In the genomic region with DNA sequence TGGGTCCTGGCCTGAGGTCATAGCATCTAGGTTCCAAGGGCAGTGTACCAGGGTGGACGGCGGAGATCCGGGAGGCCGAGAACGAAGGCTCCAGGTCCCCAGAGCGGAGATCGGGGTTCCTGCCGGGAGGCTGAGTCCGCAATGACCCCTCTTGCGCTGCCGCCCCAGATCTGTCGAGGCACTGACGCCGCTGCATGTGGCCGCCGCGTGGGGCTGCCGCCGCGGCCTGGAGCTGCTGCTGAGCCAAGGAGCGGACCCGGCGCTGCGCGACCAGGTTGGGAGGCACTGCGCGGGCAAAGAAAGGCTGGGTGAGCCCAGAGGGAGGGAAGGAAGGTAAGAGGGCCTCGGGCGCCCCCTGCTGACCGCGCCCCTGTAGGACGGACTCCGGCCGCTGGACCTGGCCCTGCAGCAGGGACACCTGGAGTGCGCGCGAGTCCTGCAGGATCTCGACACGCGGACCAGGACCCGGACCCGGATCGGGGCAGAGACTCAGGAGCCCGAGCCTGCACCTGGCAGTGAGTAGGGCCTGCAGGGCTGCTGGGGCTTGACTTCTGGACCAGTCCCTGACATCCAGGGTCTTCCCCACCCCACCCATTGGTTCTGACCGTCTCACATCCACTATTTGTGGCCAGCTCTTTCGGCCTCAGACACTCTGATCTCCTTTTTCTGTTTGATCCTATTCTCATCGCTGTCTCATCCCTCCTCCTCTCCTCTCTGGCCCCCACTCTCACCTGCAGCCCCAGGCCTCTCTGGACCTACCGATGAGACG, we compare ENCODE assay signal across 8 cellular contexts. TPM values are rescaled to one million over a fixed set of nuclear protein-coding genes. Genes with fewer than 3 reads are reported as not detected.
DNase-seq lines count a peak whose midpoint lies in the region; ATAC-seq, FAIRE-seq and TF ChIP-seq lines count a peak whose summit lies in the region.

No MANE protein-coding gene starts in this region.

- ATAC-seq in HG02678 (IDR thresholded peaks at IDR 0.05; ENCODE audit: unreplicated experiment), result peak; percentile 75
- ATAC-seq in HG03045 (IDR thresholded peaks at IDR 0.05; ENCODE audit: unreplicated experiment), result no peak

- H2AFZ ChIP-seq in mammary epithelial cell (ENCODE audit: low read depth, low read length), result peak overlapping the region; percentile 78

- TF ChIP-seq CTCF in VCaP (conservative IDR thresholded peaks at IDR 0.05) (peak; percentile 96), mammary epithelial cell (conservative IDR thresholded peaks at IDR 0.05 in 1 of 2, IDR thresholded peaks at IDR 0.05 in 1 of 2; ENCODE audit: extremely low read depth in 1 of 2, insufficient read depth in 1 of 2, low read depth in 1 of 2, low read length in 2 of 2) (peak; percentile 68 to 90), kidney (IDR thresholded peaks at IDR 0.05; ENCODE audit: borderline replicate concordance, extremely low read depth, insufficient read depth) (peak; percentile 88)

- no peaks in the 10 kb centered on the region for H3K79me2 ChIP-seq in mammary epithelial cell (ENCODE audit: insufficient read depth, low read length)

- FAIRE-seq in kidney (lab: Jason Lieb, UNC), result no peak

- CTCF ChIA-PET in mammary epithelial cell (lab: Charles Lee; ENCODE audit: low non-redundant PET), result interaction anchor here (0.6 kb wide), 1 partner anchor 24 kb away, joined by 5 read pairs; no protein-coding TSS in a partner anchor

- H3K4me2 ChIP-seq in mammary epithelial cell (ENCODE audit: insufficient read depth, low read depth, low read length), result peak overlapping the region; percentile 80

- intact Hi-C loops in mammary epithelial cell (cut with micrococcal nuclease) (loop anchor here (1.0 to 5.0 kb wide), 4 partner anchors 21 to 510 kb away; no protein-coding TSS in a partner anchor), kidney (cut with DNase I) (loop anchor here (10.0 kb wide), 1 partner anchor 218 kb away; no protein-coding TSS in a partner anchor)

- no peaks in the 10 kb centered on the region for H4K20me1 ChIP-seq in mammary epithelial cell (ENCODE audit: insufficient read depth, low read length)

- no peaks in the 10 kb centered on the region for H3K27me3 ChIP-seq in mammary epithelial cell (ENCODE audit: insufficient read depth, low read length)

- H3K36me3 ChIP-seq in mammary epithelial cell (ENCODE audit: insufficient read depth, low read length) (peaks cover under 1% of the 10 kb centered on the region), kidney (ENCODE audit: control insufficient read depth in 1 of 2, insufficient read depth in 2 of 2, low read length in 2 of 2) (no peaks in the 10 kb centered on the region)

- no TSS peak for BruUV-seq in mammary epithelial cell (replicated peaks; lab: Mats Ljungman, UMichigan)

- H3K9ac ChIP-seq in mammary epithelial cell (ENCODE audit: insufficient read depth, low read length), result no peak overlapping the region
- H3K9ac ChIP-seq in kidney (ENCODE audit: low read length in 2 of 2), result peak overlapping the region in 1 of 2 donors; percentile 48

- peak overlapping the region; percentile 22; the same call in 1 of the 2 replicates for H3K27ac ChIP-seq in VCaP
- H3K27ac ChIP-seq in mammary epithelial cell (ENCODE audit: insufficient read depth, low read depth, low read length), result no peak overlapping the region
- H3K27ac ChIP-seq in kidney (ENCODE audit: low read depth in 2 of 2, low read length in 2 of 2), result no peak overlapping the region

- H3K9me3 ChIP-seq in mammary epithelial cell (replicated peaks; ENCODE audit: insufficient read depth, low read length) (no peaks in the 10 kb centered on the region), kidney (ENCODE audit: control insufficient read depth in 1 of 2, low read length in 2 of 2) (no peaks in the 10 kb centered on the region)

- H3K4me3 ChIP-seq in mammary epithelial cell (replicated peaks in 1 of 3; ENCODE audit: insufficient read depth in 1 of 3, low read depth in 2 of 3, low read length in 3 of 3), result peak overlapping the region in 2 of 3 experiments; percentile 10 to 41
- H3K4me3 ChIP-seq in kidney (ENCODE audit: low read length in 2 of 2), result peak overlapping the region in 1 of 2 donors; percentile 18

- WGBS in mammary epithelial cell (ENCODE audit: low coverage, missing lambda C conversion rate), result 30% methylated on average over 15 of the region's 49 CpGs

- in situ Hi-C loops in G401 (cut with HindIII; ENCODE audit: low sequenced_read_pairs), result no loop called here
- in situ Hi-C loops in mammary epithelial cell (cut with MboI; ENCODE audit: low sequenced_read_pairs in 2 of 2), result loop anchor here (5.0 to 10.0 kb wide), 2 partner anchors 78 to 215 kb away; no protein-coding TSS in a partner anchor

- dilution Hi-C loops in mammary epithelial cell (cut with HindIII; ENCODE audit: low sequenced_read_pairs), result no loop called here

- DNase-seq in G401 (ENCODE audit: low spot score) (peak; percentile 79), NCI-H2171 (lab: John Stamatoyannopoulos, UW) (peak; percentile 42), mammary epithelial cell (peak; percentile 72), kidney (peak; percentile 92)
- DNase-seq in stimulated activated CD4-positive, alpha-beta T cell treated with anti-CD3 and anti-CD28 coated beads, Interleukin-15, amount 100 ng/mL, for 1 hour (ENCODE audit: low read depth in 1 of 2, low spot score in 1 of 2), result peak; percentile 69 to 73

- H3K4me1 ChIP-seq in mammary epithelial cell (ENCODE audit: insufficient read depth, low read length) (peaks cover 12% of the 10 kb centered on the region), kidney (ENCODE audit: control insufficient read depth in 1 of 2, insufficient read depth in 1 of 2, low read depth in 1 of 2, low read length in 2 of 2) (peaks cover 0 to 4% of the 10 kb centered on the region in 2 donors)

RNA-seq across cellular contexts. Expression of a gene that starts 1.0 kb away (rescaled TPM):
- total RNA-seq in G401 (2014; rRNA removed; shearing (Covaris generic)), result 0.06 and 1.3 TPM in 2 replicates
- total RNA-seq in mammary epithelial cell (under 1 TPM; 0.47 to 0.50 TPM), kidney (0.54 TPM)
- polyA plus RNA-seq in mammary epithelial cell (0.24 TPM), kidney (ENCODE audit: insufficient read depth, low read depth, low replicate concordance) (not detected)
- polyA minus RNA-seq in mammary epithelial cell, result not detected

RNA-seq across cellular contexts. Expression of a gene that starts 15.4 kb away (rescaled TPM):
- 166 and 237 TPM in 2 replicates for total RNA-seq in G401 (2014; rRNA removed; shearing (Covaris generic))
- total RNA-seq in mammary epithelial cell (10 to 100 TPM; 59.0 to 70.7 TPM), kidney (69.4 TPM)
- polyA plus RNA-seq in mammary epithelial cell (94.5 TPM), kidney (ENCODE audit: insufficient read depth, low read depth, low replicate concordance) (105 TPM)
- 26.3 TPM for polyA minus RNA-seq in mammary epithelial cell

RNA-seq across cellular contexts. Expression of a gene that starts 18.1 kb away (rescaled TPM):
- 0.41 and 4.9 TPM in 2 replicates for total RNA-seq in G401 (2014; rRNA removed; shearing (Covaris generic))
- total RNA-seq in mammary epithelial cell, result not detected
- polyA plus RNA-seq in mammary epithelial cell, result not detected
- polyA minus RNA-seq in mammary epithelial cell, result not detected
- total RNA-seq in kidney, result 8.9 TPM
- 7.2 TPM for polyA plus RNA-seq in kidney (ENCODE audit: insufficient read depth, low read depth, low replicate concordance)

RNA-seq across cellular contexts. Expression of a gene that starts 20.6 kb away (rescaled TPM):
- total RNA-seq in G401 (2014; rRNA removed; shearing (Covaris generic)), result 57.6 and 60.6 TPM in 2 replicates
- total RNA-seq in mammary epithelial cell, result 10 to 100 TPM in 1 of 2 donors, 1 to 10 TPM in 1; 8.5 to 29.3 TPM
- polyA plus RNA-seq in mammary epithelial cell, result 3.6 TPM
- polyA minus RNA-seq in mammary epithelial cell, result 1.1 TPM
- total RNA-seq in kidney, result 9.6 TPM
- 20.0 TPM for polyA plus RNA-seq in kidney (ENCODE audit: insufficient read depth, low read depth, low replicate concordance)

RNA-seq across cellular contexts. Expression of a gene that starts 23.0 kb away (rescaled TPM):
- total RNA-seq in G401 (2014; rRNA removed; shearing (Covaris generic)), result 19.0 and 25.4 TPM in 2 replicates
- total RNA-seq in mammary epithelial cell (10 to 100 TPM; 36.7 to 76.3 TPM), kidney (59.3 TPM)
- polyA plus RNA-seq in mammary epithelial cell (43.1 TPM), kidney (ENCODE audit: insufficient read depth, low read depth, low replicate concordance) (369 TPM)
- 7.2 TPM for polyA minus RNA-seq in mammary epithelial cell

Comparison
In these comparisons a context has a peak if more than half of its experiments do, and no peak if none do; other contexts are left out.
1. DNase-seq: peak in every context shown above with its lines; median percentile 92 in kidney; 79 in G401; 72 in mammary epithelial cell; 71 in stimulated activated CD4-positive, alpha-beta T cell treated with anti-CD3 and anti-CD28 coated beads, Interleukin-15, amount 100 ng/mL, for 1 hour; 42 in NCI-H2171.